ENCODE assay signal across 8 cellular contexts in the genomic region with DNA sequence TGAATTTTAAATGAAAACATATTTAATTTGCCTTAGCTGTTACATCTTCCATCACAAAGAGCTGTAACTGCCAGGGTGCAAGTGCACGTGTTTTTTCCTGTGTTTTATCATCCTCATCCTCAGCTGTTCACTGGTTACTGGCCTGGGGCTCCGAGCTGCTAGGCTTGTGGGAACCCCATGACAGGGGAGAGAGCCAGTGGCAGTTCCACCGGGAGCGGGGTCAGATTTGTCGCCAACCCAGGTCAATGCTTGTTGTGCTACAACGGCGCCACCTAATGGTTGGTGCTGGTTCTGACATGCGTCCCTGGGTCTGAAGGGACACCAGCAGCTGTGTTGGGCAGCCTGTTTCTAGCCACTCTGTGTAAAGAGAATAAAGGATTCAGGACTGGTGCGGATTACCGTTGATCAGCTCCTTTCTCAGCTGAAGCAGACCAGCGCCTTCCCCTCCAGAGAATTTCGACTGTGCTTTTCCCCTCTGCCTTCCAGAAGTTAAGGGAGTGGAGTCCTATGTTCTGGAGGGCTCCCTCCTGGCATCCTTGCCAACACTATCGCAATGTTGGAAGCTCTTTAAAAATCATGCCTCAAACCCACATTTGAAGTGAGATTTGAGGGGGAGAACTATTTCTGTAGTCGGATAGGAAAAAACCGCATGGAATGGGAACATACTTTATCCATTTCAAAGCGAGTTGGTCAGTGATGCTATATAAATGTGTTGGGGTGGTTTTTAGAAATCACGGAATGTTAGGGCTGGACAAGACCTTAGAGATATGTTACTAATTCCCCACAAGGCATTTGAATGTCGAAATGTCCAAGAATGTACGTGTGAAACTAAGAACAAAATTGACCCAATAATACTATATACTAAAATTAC. TPM values are rescaled to one million over a fixed set of nuclear protein-coding genes. Genes with fewer than 3 reads are reported as not detected.
A peak's percentile ranks its signal among the peaks of the same experiment; 100 is the strongest.
DNase-seq lines count a peak whose midpoint lies in the region; ATAC-seq and TF ChIP-seq lines count a peak whose summit lies in the region.

No MANE protein-coding gene starts in this region.

- no peak overlapping the region for H3K9ac ChIP-seq in colonic mucosa (ENCODE audit: low read depth in 2 of 2, low read length in 2 of 2)

- H3K4me3 ChIP-seq in colonic mucosa (no peak overlapping the region), lower leg skin (ENCODE audit: low read depth, poor library complexity, severe bottlenecking) (no peak overlapping the region)

- ATAC-seq in GM18907 (IDR thresholded peaks at IDR 0.05; ENCODE audit: unreplicated experiment) (peak; percentile 86), HG03378 (IDR thresholded peaks at IDR 0.05; ENCODE audit: unreplicated experiment) (peak; percentile 86)

- no peaks in the 10 kb centered on the region for H3K9me3 ChIP-seq in colonic mucosa

- peak; percentile 93 for TF ChIP-seq CTCF in colonic mucosa (IDR thresholded peaks at IDR 0.05)
- TF ChIP-seq CTCF in lower leg skin (IDR thresholded peaks at IDR 0.05) = peak in 1 of 3 donors; percentile 90

- no peaks in the 10 kb centered on the region for H3K36me3 ChIP-seq in colonic mucosa

- no peak for TF ChIP-seq POLR2A in lower leg skin (IDR thresholded peaks at IDR 0.05)

- H3K27me3 ChIP-seq in colonic mucosa = no peaks in the 10 kb centered on the region

- no peak overlapping the region for H3K27ac ChIP-seq in colonic mucosa

- WGBS in lower leg skin, 2 donors = 22 to 29% methylated on average over 19 of the region's 19 CpGs

- H3K4me1 ChIP-seq in colonic mucosa = no peaks in the 10 kb centered on the region

- DNase-seq in Ammon's horn (ENCODE audit: low spot score) (peak; percentile 95), NCI-H510A (lab: John Stamatoyannopoulos, UW) (peak; percentile 29), colonic mucosa (peak; percentile 94), lower leg skin (ENCODE audit: low spot score in 2 of 2) (peak; percentile 90 to 98)
- DNase-seq in activated CD4-positive, alpha-beta T cell treated with anti-CD3 and anti-CD28 coated beads for 4 hours = peak; percentile 86 to 94
- peak; percentile 83 to 92 (median 92) for DNase-seq in stimulated activated CD4-positive, alpha-beta T cell treated with anti-CD3 and anti-CD28 coated beads, TNF-alpha, amount 100 ng/mL, for 24 hours (ENCODE audit: low read depth in 3 of 3)

- intact Hi-C loops in colonic mucosa (cut with DNase I) = loop anchor here (2.0 to 5.0 kb wide), 2 partner anchors 349 to 405 kb away; no protein-coding TSS in a partner anchor
- intact Hi-C loops in lower leg skin (cut with DNase I; ENCODE audit: low total_unique reads) = loop anchor here (10.0 kb wide), 1 partner anchor 397 kb away; no protein-coding TSS in a partner anchor

RNA-seq across cellular contexts. Expression of gene SUMO4, which starts 32.1 kb away (rescaled TPM):
- total RNA-seq in colonic mucosa (1 to 10 TPM; 1.4 to 1.5 TPM), lower leg skin (1 to 10 TPM in 1 of 4 donors, under 1 TPM in 3; 0.25 to 1.8 (median 0.58) TPM)

RNA-seq across cellular contexts. Expression of gene ZC3H12D, which starts 52.7 kb away (rescaled TPM):
- total RNA-seq in colonic mucosa = 1 to 10 TPM; 4.3 to 4.9 TPM
- 1 to 10 TPM in 2 of 4 donors, under 1 TPM in 2; 0.42 to 2.2 (median 0.92) TPM for total RNA-seq in lower leg skin

Comparison
In these comparisons a context has a peak if more than half of its experiments do, and no peak if none do; other contexts are left out.
1. DNase-seq: peak in every context shown above with its lines; median percentile 95 in Ammon's horn; 94 in colonic mucosa; 94 in lower leg skin; 92 in stimulated activated CD4-positive, alpha-beta T cell treated with anti-CD3 and anti-CD28 coated beads, TNF-alpha, amount 100 ng/mL, for 24 hours; 90 in activated CD4-positive, alpha-beta T cell treated with anti-CD3 and anti-CD28 coated beads for 4 hours; 29 in NCI-H510A.